ENCODE assay signal across 3 cellular contexts in the genomic region with DNA sequence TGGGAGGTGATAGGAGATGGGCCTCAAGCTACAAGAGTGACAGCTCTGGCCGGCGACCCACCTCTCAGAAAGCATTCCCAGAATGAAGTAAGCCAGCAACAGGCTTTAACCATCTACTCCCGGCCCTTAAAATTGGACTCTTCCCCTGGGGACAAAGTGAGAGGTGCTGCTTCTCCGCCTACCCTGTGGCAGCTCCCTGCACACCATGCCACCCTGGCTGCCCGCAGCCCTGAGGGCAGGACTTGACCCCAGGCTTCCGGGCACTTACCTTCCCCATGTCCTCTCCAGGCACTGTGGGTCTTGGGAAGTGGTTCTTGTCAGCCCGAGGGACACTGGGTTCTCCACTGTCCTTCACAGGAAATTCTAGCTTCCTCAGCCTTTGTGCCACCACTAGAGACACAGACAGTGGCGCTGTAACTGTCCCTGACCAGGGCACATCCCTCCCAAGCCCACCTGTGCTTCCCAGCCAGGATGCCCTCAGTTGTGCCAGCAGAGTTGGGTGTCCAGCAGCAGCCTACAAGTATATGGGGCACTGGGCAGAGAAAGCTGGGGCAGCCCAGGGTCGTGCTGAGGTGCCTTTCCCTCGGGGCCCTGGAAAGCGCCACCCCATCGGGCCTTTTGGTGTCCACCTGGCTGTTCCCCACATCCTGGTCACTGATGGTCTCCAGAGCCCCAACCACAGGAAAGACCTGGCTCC.
TF ChIP-seq lines count a peak whose summit lies in the region.

No MANE protein-coding gene starts in this region.

TF ChIP-seq in SK-N-SH, 30 proteins besides CTCF, POLR2A, EP300 and RAD21 (continued from another document):
- TF ChIP-seq PBX3 (IDR thresholded peaks at IDR 0.05) (no peak), CHD2 (IDR thresholded peaks at IDR 0.05; ENCODE audit: low read length, partially characterized antibody) (no peak), NRF1 (IDR thresholded peaks at IDR 0.05; ENCODE audit: low read depth, low read length) (no peak), ELF1 (IDR thresholded peaks at IDR 0.05) (no peak), REST (IDR thresholded peaks at IDR 0.05; ENCODE audit: low read depth, low read length) (no peak), YY1 (IDR thresholded peaks at IDR 0.05; ENCODE audit: low read depth) (no peak)
TF ChIP-seq in SK-N-SH: peak in this region for 0.

TF ChIP-seq in SK-N-SH treated with all-trans-retinoic acid at 6 μM for 48 hours, 23 proteins besides CTCF, POLR2A, EP300 and RAD21 (continued from another document):
- TF ChIP-seq, protein P1, sequence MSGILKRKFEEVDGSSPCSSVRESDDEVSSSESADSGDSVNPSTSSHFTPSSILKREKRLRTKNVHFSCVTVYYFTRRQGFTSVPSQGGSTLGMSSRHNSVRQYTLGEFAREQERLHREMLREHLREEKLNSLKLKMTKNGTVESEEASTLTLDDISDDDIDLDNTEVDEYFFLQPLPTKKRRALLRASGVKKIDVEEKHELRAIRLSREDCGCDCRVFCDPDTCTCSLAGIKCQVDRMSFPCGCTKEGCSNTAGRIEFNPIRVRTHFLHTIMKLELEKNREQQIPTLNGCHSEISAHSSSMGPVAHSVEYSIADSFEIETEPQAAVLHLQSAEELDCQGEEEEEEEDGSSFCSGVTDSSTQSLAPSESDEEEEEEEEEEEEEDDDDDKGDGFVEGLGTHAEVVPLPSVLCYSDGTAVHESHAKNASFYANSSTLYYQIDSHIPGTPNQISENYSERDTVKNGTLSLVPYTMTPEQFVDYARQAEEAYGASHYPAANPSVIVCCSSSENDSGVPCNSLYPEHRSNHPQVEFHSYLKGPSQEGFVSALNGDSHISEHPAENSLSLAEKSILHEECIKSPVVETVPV (CRISPR knock-in tag; IDR thresholded peaks at IDR 0.05) = no peak
- TF ChIP-seq RARB (CRISPR knock-in tag; IDR thresholded peaks at IDR 0.05) (no peak), PATZ1 (CRISPR knock-in tag; IDR thresholded peaks at IDR 0.05; ENCODE audit: borderline replicate concordance) (no peak), SNAI2 (CRISPR knock-in tag; IDR thresholded peaks at IDR 0.05) (no peak)
TF ChIP-seq in SK-N-SH treated with all-trans-retinoic acid at 6 μM for 48 hours: peak in this region for 0.

TF ChIP-seq in endothelial cell of umbilical vein, 7 proteins besides CTCF, POLR2A, EP300 and RAD21 (continued from another document):
- TF ChIP-seq GATA2 (IDR thresholded peaks at IDR 0.05; ENCODE audit: insufficient read depth, insufficient read length, low read depth, low read length) = no peak
- no peak for TF ChIP-seq FOS (IDR thresholded peaks at IDR 0.05; ENCODE audit: borderline replicate concordance, insufficient read depth, low read length)
- no peak for TF ChIP-seq MAX (IDR thresholded peaks at IDR 0.05; ENCODE audit: insufficient read depth, insufficient read length)
- no peak for TF ChIP-seq JUN (IDR thresholded peaks at IDR 0.05; ENCODE audit: borderline replicate concordance, insufficient read depth, insufficient read length, low read depth)
- TF ChIP-seq POLR2AphosphoS5 (IDR thresholded peaks at IDR 0.05; ENCODE audit: insufficient read depth, low read depth, low read length) = no peak
- no peak for TF ChIP-seq MYC (IDR thresholded peaks at IDR 0.05; ENCODE audit: low read depth, low read length)
TF ChIP-seq in endothelial cell of umbilical vein: peak in this region for 0.
